In genomic region chr5:59923465-59923864, GRCh38 we compare ENCODE assay signal across 1 cellular context.
TF ChIP-seq lines count a peak whose summit lies in the region.

No MANE protein-coding gene starts in this region.

TF ChIP-seq in H1, 55 proteins besides CTCF, POLR2A, EP300 and RAD21 (continued from another document):
- no peak for TF ChIP-seq BCL11A (IDR thresholded peaks at IDR 0.05; ENCODE audit: low read depth in 2 of 2, low read length in 2 of 2)
- no peak for TF ChIP-seq CEBPB (IDR thresholded peaks at IDR 0.05; ENCODE audit: low read depth, low read length)
- TF ChIP-seq YY1 (IDR thresholded peaks at IDR 0.05; ENCODE audit: low read depth, low read length) = no peak
